15 cellular contexts compared by ENCODE assay signal in genomic region chr5:136141561-136141960, GRCh38. TPM values are rescaled to one million over a fixed set of nuclear protein-coding genes. Genes with fewer than 3 reads are reported as not detected.
DNase-seq lines count a peak whose midpoint lies in the region; ATAC-seq, FAIRE-seq and TF ChIP-seq lines count a peak whose summit lies in the region.
"Had no signal": no experiment of that assay in that cellular context is flagged by ENCODE, and none has a peak within 500 bp of the region (broad histone marks: within the 10 kb centered on the region; RNA-seq: fewer than 3 reads in every experiment).

No MANE protein-coding gene starts in this region.

- H3K9me3 Mint-ChIP-seq in activated CD8-positive, alpha-beta memory T cell treated with anti-CD3 and anti-CD28 coated beads, Interleukin-2, amount 10 ng/mL, durations not matched to agents 7 days and 5 days (ENCODE audit: low read depth) = no peaks in the 10 kb centered on the region
- H3K9me3 Mint-ChIP-seq in stimulated activated naive B cell treated with anti-CD40 and anti-IgM and Interleukin-4, amounts not matched to agents 10 μg/mL and 1 μg/mL and 100 μg/mL, for 72 hours = no peaks in the 10 kb centered on the region
- H3K9me3 Mint-ChIP-seq in neural progenitor cell = peaks cover 18% of the 10 kb centered on the region
- H3K9me3 Mint-ChIP-seq: natural killer cell had no signal

- H4K20me1 ChIP-seq in neural progenitor cell (ENCODE audit: low read depth) = peaks cover 100% of the 10 kb centered on the region

- peaks cover 21% of the 10 kb centered on the region for H3K4me1 ChIP-seq in neural progenitor cell

- CTCF ChIA-PET in activated CD8-positive, alpha-beta memory T cell treated with anti-CD3 and anti-CD28 coated beads, Interleukin-2, amount 10 ng/mL, durations not matched to agents 7 days and 5 days (lab: Charles Lee) = interaction anchor here (1.4 kb wide), 1 partner anchor 12 kb away, joined by 3 read pairs; no protein-coding TSS in a partner anchor

- no peaks in the 10 kb centered on the region for H3K9me3 ChIP-seq in neural progenitor cell (ENCODE audit: low read depth)
- H3K9me3 ChIP-seq: spleen had no signal

- no peaks in the 10 kb centered on the region for H3F3A ChIP-seq in neural progenitor cell (ENCODE audit: low read depth)

- H3K27ac Mint-ChIP-seq in activated CD8-positive, alpha-beta memory T cell treated with anti-CD3 and anti-CD28 coated beads, Interleukin-2, amount 10 ng/mL, durations not matched to agents 7 days and 5 days = no peak overlapping the region
- H3K27ac Mint-ChIP-seq in stimulated activated naive B cell treated with anti-CD40 and anti-IgM and Interleukin-4, amounts not matched to agents 10 μg/mL and 1 μg/mL and 100 μg/mL, for 72 hours = no peak overlapping the region
- no peak overlapping the region for H3K27ac Mint-ChIP-seq in neural progenitor cell
- H3K27ac Mint-ChIP-seq: natural killer cell had no signal

- no peak overlapping the region for H3K9ac ChIP-seq in neural progenitor cell

- H2AFZ ChIP-seq in neural progenitor cell (replicated peaks) = no peak overlapping the region

- no peak overlapping the region for H3K4me2 ChIP-seq in neural progenitor cell

- H3K79me2 ChIP-seq in neural progenitor cell (ENCODE audit: low read depth) = peaks cover 100% of the 10 kb centered on the region

- H3K36me3 ChIP-seq in neural progenitor cell = no peaks in the 10 kb centered on the region
- H3K36me3 ChIP-seq: spleen had no signal

- H3K27me3 Mint-ChIP-seq in activated CD8-positive, alpha-beta memory T cell treated with anti-CD3 and anti-CD28 coated beads, Interleukin-2, amount 10 ng/mL, durations not matched to agents 7 days and 5 days = no peaks in the 10 kb centered on the region
- no peaks in the 10 kb centered on the region for H3K27me3 Mint-ChIP-seq in stimulated activated naive B cell treated with anti-CD40 and anti-IgM and Interleukin-4, amounts not matched to agents 10 μg/mL and 1 μg/mL and 100 μg/mL, for 72 hours
- no peaks in the 10 kb centered on the region for H3K27me3 Mint-ChIP-seq in neural progenitor cell (ENCODE audit: insufficient read depth, low read depth)

- no peaks in the 10 kb centered on the region for H3K27me3 ChIP-seq in neural progenitor cell
- H3K27me3 ChIP-seq: spleen had no signal

- H3K27ac ChIP-seq in neural progenitor cell = no peak overlapping the region
- H3K27ac ChIP-seq: spleen had no signal

- peaks cover 20% of the 10 kb centered on the region for H3K4me1 Mint-ChIP-seq in activated CD8-positive, alpha-beta memory T cell treated with anti-CD3 and anti-CD28 coated beads, Interleukin-2, amount 10 ng/mL, durations not matched to agents 7 days and 5 days
- H3K4me1 Mint-ChIP-seq in stimulated activated naive B cell treated with anti-CD40 and anti-IgM and Interleukin-4, amounts not matched to agents 10 μg/mL and 1 μg/mL and 100 μg/mL, for 72 hours = peaks cover 20 to 39% of the 10 kb centered on the region in 2 donors
- H3K4me1 Mint-ChIP-seq in neural progenitor cell = peaks cover 4% of the 10 kb centered on the region

- peak; percentile 20 for ATAC-seq in activated CD8-positive, alpha-beta memory T cell treated with anti-CD3 and anti-CD28 coated beads, Interleukin-2, amount 10 ng/mL, durations not matched to agents 7 days and 5 days
- peak; percentile 69 for ATAC-seq in HG03280 (IDR thresholded peaks at IDR 0.05; ENCODE audit: unreplicated experiment)
- ATAC-seq in stimulated activated naive B cell treated with anti-CD40 and anti-IgM and Interleukin-4, amounts not matched to agents 10 μg/mL and 1 μg/mL and 100 μg/mL, for 72 hours (replicated peaks) = peak; percentile 65 to 66
- ATAC-seq: HCT116, natural killer cell had no signal

- no peak for TF ChIP-seq POLR2A in H54 (IDR thresholded peaks at IDR 0.05; ENCODE audit: low read depth, low read length)

- DNase-seq in activated CD8-positive, alpha-beta memory T cell treated with anti-CD3 and anti-CD28 coated beads, Interleukin-2, amount 10 ng/mL, durations not matched to agents 7 days and 5 days = no peak
- no peak for DNase-seq in activated CD8-positive, alpha-beta memory T cell treated with anti-CD3 and anti-CD28 coated beads, Interleukin-2, amount 50 U/mL, for 4 hours
- DNase-seq in H54 (ENCODE audit: insufficient read length, low spot score) (no peak), AML-193 (lab: John Stamatoyannopoulos, UW) (no peak), neural progenitor cell (ENCODE audit: low spot score) (no peak), cerebellar nuclear complex (lab: John Stamatoyannopoulos, UW) (no peak)
- DNase-seq in stimulated activated naive B cell treated with anti-CD40 and anti-IgM and Interleukin-4, amounts not matched to agents 10 μg/mL and 1 μg/mL and 100 μg/mL, for 72 hours = no peak
- DNase-seq: DND-41, natural killer cell, NCI-H1048, spleen had no signal

- H3K4me3 Mint-ChIP-seq in activated CD8-positive, alpha-beta memory T cell treated with anti-CD3 and anti-CD28 coated beads, Interleukin-2, amount 10 ng/mL, durations not matched to agents 7 days and 5 days = no peak overlapping the region
- no peak overlapping the region for H3K4me3 Mint-ChIP-seq in stimulated activated naive B cell treated with anti-CD40 and anti-IgM and Interleukin-4, amounts not matched to agents 10 μg/mL and 1 μg/mL and 100 μg/mL, for 72 hours
- H3K4me3 Mint-ChIP-seq in neural progenitor cell = no peak overlapping the region
- H3K4me3 Mint-ChIP-seq: natural killer cell had no signal

- H3K4me3 ChIP-seq in neural progenitor cell = no peak overlapping the region
- H3K4me3 ChIP-seq: spleen had no signal

- peaks cover 8% of the 10 kb centered on the region for H3K36me3 Mint-ChIP-seq in activated CD8-positive, alpha-beta memory T cell treated with anti-CD3 and anti-CD28 coated beads, Interleukin-2, amount 10 ng/mL, durations not matched to agents 7 days and 5 days
- peaks cover 0 to 5% of the 10 kb centered on the region in 2 donors for H3K36me3 Mint-ChIP-seq in stimulated activated naive B cell treated with anti-CD40 and anti-IgM and Interleukin-4, amounts not matched to agents 10 μg/mL and 1 μg/mL and 100 μg/mL, for 72 hours
- H3K36me3 Mint-ChIP-seq in neural progenitor cell = peaks cover 22% of the 10 kb centered on the region
- H3K36me3 Mint-ChIP-seq: natural killer cell had no signal

- no peak for TF ChIP-seq CTCF in neural progenitor cell (IDR thresholded peaks at IDR 0.05)

- peak; percentile 15 for FAIRE-seq in H54 (lab: Jason Lieb, UNC)
- FAIRE-seq: endometrium had no signal

RNA-seq across cellular contexts. Expression of gene SMAD5, which starts 8.9 kb away (rescaled TPM):
- 10 to 100 TPM; 16.8 to 21.8 TPM for total RNA-seq in activated CD8-positive, alpha-beta memory T cell treated with anti-CD3 and anti-CD28 coated beads, Interleukin-2, amount 10 ng/mL, durations not matched to agents 7 days and 5 days
- 75.0 and 102 TPM in 2 replicates for total RNA-seq in neural progenitor cell (ENCODE audit: low replicate concordance)

RNA-seq across cellular contexts. Expression of gene SMIM32, which starts 51.4 kb away (rescaled TPM):
- not detected for total RNA-seq in activated CD8-positive, alpha-beta memory T cell treated with anti-CD3 and anti-CD28 coated beads, Interleukin-2, amount 10 ng/mL, durations not matched to agents 7 days and 5 days
- total RNA-seq in neural progenitor cell (ENCODE audit: low replicate concordance) = 0.13 and 0.25 TPM in 2 replicates
- total RNA-seq: A673, natural killer cell had no signal
